ENCODE assay signal across 18 cellular contexts in genomic region chr13:71863249-71863648, GRCh38. TPM values are rescaled to one million over a fixed set of nuclear protein-coding genes. Genes with fewer than 3 reads are reported as not detected.
DNase-seq lines count a peak whose midpoint lies in the region; ATAC-seq and TF ChIP-seq lines count a peak whose summit lies in the region.
"Had no signal": no experiment of that assay in that cellular context is flagged by ENCODE, and none has a peak within 500 bp of the region (broad histone marks: within the 10 kb centered on the region; RNA-seq: fewer than 3 reads in every experiment).

No MANE protein-coding gene starts in this region.

- intact Hi-C loops in heart left ventricle (cut with DNase I): loop anchor here in 6 of 10 donors (5.0 to 10.0 kb wide), 9 partner anchors 68 to 618 kb away; no protein-coding TSS in a partner anchor
- intact Hi-C loops in left ventricle myocardium superior (cut with micrococcal nuclease): no loop called here
- intact Hi-C loops in upper lobe of right lung (cut with DNase I): no loop called here

- no peak for TF ChIP-seq POLR2A in heart left ventricle (IDR thresholded peaks at IDR 0.05)

- H3K36me3 Mint-ChIP-seq in endodermal cell (ENCODE audit: low read depth): no peaks in the 10 kb centered on the region
- H3K36me3 Mint-ChIP-seq in nephron (ENCODE audit: low read depth): peaks cover 9% of the 10 kb centered on the region
- H3K36me3 Mint-ChIP-seq in stimulated activated effector memory CD8-positive, alpha-beta T cell treated with anti-CD3 and anti-CD28 coated beads, Interleukin-12 subunit alpha, Interleukin-12 subunit beta, amount 100 ng/mL, for 72 hours: no peaks in the 10 kb centered on the region
- H3K36me3 Mint-ChIP-seq: CD4-positive, CD25-positive, alpha-beta regulatory T cell had no signal

- peaks cover 5% of the 10 kb centered on the region for H3K4me1 Mint-ChIP-seq in endodermal cell
- peaks cover 13% of the 10 kb centered on the region for H3K4me1 Mint-ChIP-seq in nephron
- peaks cover 10% of the 10 kb centered on the region for H3K4me1 Mint-ChIP-seq in stimulated activated effector memory CD8-positive, alpha-beta T cell treated with anti-CD3 and anti-CD28 coated beads, Interleukin-12 subunit alpha, Interleukin-12 subunit beta, amount 100 ng/mL, for 72 hours

- H3K9me3 ChIP-seq in heart left ventricle (no peaks in the 10 kb centered on the region), endodermal cell (ENCODE audit: control insufficient read depth, low read length) (no peaks in the 10 kb centered on the region), upper lobe of right lung (no peaks in the 10 kb centered on the region), MG63 (no peaks in the 10 kb centered on the region)
- H3K9me3 ChIP-seq: prostate gland, tibial nerve had no signal

- H3K27me3 ChIP-seq in heart left ventricle: peaks cover 0 to 23% (median 8%) of the 10 kb centered on the region in 9 donors
- H3K27me3 ChIP-seq in endodermal cell (ENCODE audit: control insufficient read depth, insufficient read depth, low read length, poor library complexity, severe bottlenecking): peaks cover 44% of the 10 kb centered on the region
- peaks cover 12% of the 10 kb centered on the region for H3K27me3 ChIP-seq in upper lobe of right lung
- H3K27me3 ChIP-seq in MG63: peaks cover 56% of the 10 kb centered on the region

- no peak overlapping the region for H3K27ac ChIP-seq in heart left ventricle
- no peak overlapping the region for H3K27ac ChIP-seq in endodermal cell (ENCODE audit: low read depth, low read length)
- peak overlapping the region; percentile 12 for H3K27ac ChIP-seq in upper lobe of right lung
- H3K27ac ChIP-seq: tibial nerve had no signal

- 58 to 84% (median 75%) methylated on average over 1 of the region's 1 CpG for WGBS in heart left ventricle, 4 donors
- WGBS in endodermal cell (ENCODE audit: insufficient coverage in 1 of 2, insufficient read length in 1 of 2), 2 experiments: no CpG with 5 or more reads among the region's 1 CpG

- DNase-seq in heart left ventricle (no peak), left ventricle myocardium superior (no peak), endodermal cell (no peak), upper lobe of right lung (no peak), MG63 (no peak), NOMO-1 treated with DMSO at 0.1 percent for 48 hours (lab: John Stamatoyannopoulos, UW; ENCODE audit: unreplicated experiment) (no peak)
- no peak for DNase-seq in stimulated activated effector memory CD8-positive, alpha-beta T cell treated with anti-CD3 and anti-CD28 coated beads, Interleukin-12 subunit alpha, Interleukin-12 subunit beta, amount 100 ng/mL, for 72 hours (ENCODE audit: low spot score in 2 of 2)
- DNase-seq: activated CD4-positive, alpha-beta memory T cell treated with anti-CD3 and anti-CD28 coated beads for 36 hours; activated naive CD4-positive, alpha-beta T cell treated with Interleukin-2 at 50 U/mL for 16 hours; activated T-cell treated with anti-CD3 and anti-CD28 coated beads, Interleukin-2, amount 50 U/mL, for 1 hour; CD4-positive, CD25-positive, alpha-beta regulatory T cell; NCI-H1694 treated with DMSO at 0.1 percent for 48 hours; NCI-H446 had no signal

- H3K36me3 ChIP-seq in heart left ventricle (no peaks in the 10 kb centered on the region), endodermal cell (ENCODE audit: control insufficient read depth, insufficient read depth, low read length) (no peaks in the 10 kb centered on the region), upper lobe of right lung (no peaks in the 10 kb centered on the region), MG63 (no peaks in the 10 kb centered on the region)
- H3K36me3 ChIP-seq: prostate gland, tibial nerve had no signal

- H3K9me3 Mint-ChIP-seq in endodermal cell (no peaks in the 10 kb centered on the region), nephron (no peaks in the 10 kb centered on the region)
- H3K9me3 Mint-ChIP-seq in stimulated activated effector memory CD8-positive, alpha-beta T cell treated with anti-CD3 and anti-CD28 coated beads, Interleukin-12 subunit alpha, Interleukin-12 subunit beta, amount 100 ng/mL, for 72 hours: peaks cover 4% of the 10 kb centered on the region
- H3K9me3 Mint-ChIP-seq: activated CD4-positive, alpha-beta memory T cell treated with anti-CD3 and anti-CD28 coated beads for 36 hours had no signal

- H3K4me3 ChIP-seq in heart left ventricle (peak overlapping the region in 9 of 12 donors; percentile 70 to 90 (median 77)), endodermal cell (ENCODE audit: low read length) (peak overlapping the region; percentile 86), upper lobe of right lung (peak overlapping the region; percentile 70), MG63 (no peak overlapping the region)

- TF ChIP-seq CTCF in heart left ventricle (IDR thresholded peaks at IDR 0.05) (no peak), endodermal cell (conservative IDR thresholded peaks at IDR 0.05) (no peak), nephron (IDR thresholded peaks at IDR 0.05; ENCODE audit: unreplicated experiment in 3 of 3) (no peak), upper lobe of right lung (IDR thresholded peaks at IDR 0.05) (no peak)

- H3K9ac ChIP-seq in endodermal cell (ENCODE audit: extremely low read depth, low read length, poor library complexity, severe bottlenecking): no peak overlapping the region

- H3K4me3 Mint-ChIP-seq in endodermal cell: no peak overlapping the region
- peak overlapping the region; percentile 99 to 100 (median 100) for H3K4me3 Mint-ChIP-seq in nephron
- H3K4me3 Mint-ChIP-seq in stimulated activated effector memory CD8-positive, alpha-beta T cell treated with anti-CD3 and anti-CD28 coated beads, Interleukin-12 subunit alpha, Interleukin-12 subunit beta, amount 100 ng/mL, for 72 hours: no peak overlapping the region
- H3K4me3 Mint-ChIP-seq: activated CD4-positive, alpha-beta memory T cell treated with anti-CD3 and anti-CD28 coated beads for 36 hours; CD4-positive, CD25-positive, alpha-beta regulatory T cell had no signal

- H3K4me1 ChIP-seq in heart left ventricle (peaks cover 0 to 24% (median 6%) of the 10 kb centered on the region in 12 donors), endodermal cell (ENCODE audit: control insufficient read depth, insufficient read depth, low read length) (no peaks in the 10 kb centered on the region), upper lobe of right lung (peaks cover 3% of the 10 kb centered on the region)
- H3K4me1 ChIP-seq: prostate gland had no signal

- H3K27me3 Mint-ChIP-seq in endodermal cell (ENCODE audit: insufficient read depth) (peaks cover 66% of the 10 kb centered on the region), nephron (ENCODE audit: low read depth) (peaks cover 16% of the 10 kb centered on the region)

- ATAC-seq in heart left ventricle (no peak), left ventricle myocardium superior (no peak), upper lobe of right lung (no peak)
- no peak for ATAC-seq in stimulated activated effector memory CD8-positive, alpha-beta T cell treated with anti-CD3 and anti-CD28 coated beads, Interleukin-12 subunit alpha, Interleukin-12 subunit beta, amount 100 ng/mL, for 72 hours

- no peak overlapping the region for H3K27ac Mint-ChIP-seq in endodermal cell
- H3K27ac Mint-ChIP-seq in nephron: peak overlapping the region; percentile 97 to 99 (median 97)
- H3K27ac Mint-ChIP-seq in stimulated activated effector memory CD8-positive, alpha-beta T cell treated with anti-CD3 and anti-CD28 coated beads, Interleukin-12 subunit alpha, Interleukin-12 subunit beta, amount 100 ng/mL, for 72 hours: no peak overlapping the region
- H3K27ac Mint-ChIP-seq: activated CD4-positive, alpha-beta memory T cell treated with anti-CD3 and anti-CD28 coated beads for 36 hours; CD4-positive, CD25-positive, alpha-beta regulatory T cell had no signal

RNA-seq across cellular contexts. Expression of gene DACH1, which starts 3.8 kb away (rescaled TPM):
- 1 to 10 TPM; 1.2 to 3.8 (median 2.2) TPM for total RNA-seq in heart left ventricle
- 1 to 10 TPM; 1.2 TPM for polyA plus RNA-seq in heart left ventricle
- 3.5 TPM for total RNA-seq in left ventricle myocardium superior
- 1 to 10 TPM in 1 of 2 donors, under 1 TPM in 1; 0.81 to 1.2 TPM for total RNA-seq in endodermal cell
- 60.1 TPM for polyA plus RNA-seq in endodermal cell (2013, experiment 1 of 2)
- 56.3 TPM for polyA plus RNA-seq in endodermal cell (2013, experiment 2 of 2)
- total RNA-seq in upper lobe of right lung: 11.5 TPM
- not detected in 2 replicates for total RNA-seq in MG63 (2014; rRNA removed; shearing (Covaris generic); ENCODE audit: low replicate concordance)
- total RNA-seq: activated CD4-positive, alpha-beta memory T cell treated with anti-CD3 and anti-CD28 coated beads for 36 hours; LHCN-M2; T-helper 1 cell treated with Interleukin-12 subunit alpha and Interleukin-12 subunit beta and Interleukin-4 antibody, amounts not matched to agents 30 ng/mL and 1 ng/mL, for 36 hours had no signal
- polyA plus RNA-seq: CD4-positive, CD25-positive, alpha-beta regulatory T cell had no signal

Comparison
In these comparisons a context has a peak if more than half of its experiments do, and no peak if none do; other contexts are left out.
1. intact Hi-C loops: an anchor here in heart left ventricle (5.0 to 10.0 kb wide); none called in left ventricle myocardium superior and upper lobe of right lung.
2. H3K27ac Mint-ChIP-seq: peak in nephron (3 of 3); none in endodermal cell (single experiment) and stimulated activated effector memory CD8-positive, alpha-beta T cell treated with anti-CD3 and anti-CD28 coated beads, Interleukin-12 subunit alpha, Interleukin-12 subunit beta, amount 100 ng/mL, for 72 hours (single experiment).
3. H3K4me3 Mint-ChIP-seq: peak in nephron (3 of 3); none in endodermal cell (single experiment) and stimulated activated effector memory CD8-positive, alpha-beta T cell treated with anti-CD3 and anti-CD28 coated beads, Interleukin-12 subunit alpha, Interleukin-12 subunit beta, amount 100 ng/mL, for 72 hours (single experiment).